Comparison of ENCODE assay signal across 8 cellular contexts in the genomic region with DNA sequence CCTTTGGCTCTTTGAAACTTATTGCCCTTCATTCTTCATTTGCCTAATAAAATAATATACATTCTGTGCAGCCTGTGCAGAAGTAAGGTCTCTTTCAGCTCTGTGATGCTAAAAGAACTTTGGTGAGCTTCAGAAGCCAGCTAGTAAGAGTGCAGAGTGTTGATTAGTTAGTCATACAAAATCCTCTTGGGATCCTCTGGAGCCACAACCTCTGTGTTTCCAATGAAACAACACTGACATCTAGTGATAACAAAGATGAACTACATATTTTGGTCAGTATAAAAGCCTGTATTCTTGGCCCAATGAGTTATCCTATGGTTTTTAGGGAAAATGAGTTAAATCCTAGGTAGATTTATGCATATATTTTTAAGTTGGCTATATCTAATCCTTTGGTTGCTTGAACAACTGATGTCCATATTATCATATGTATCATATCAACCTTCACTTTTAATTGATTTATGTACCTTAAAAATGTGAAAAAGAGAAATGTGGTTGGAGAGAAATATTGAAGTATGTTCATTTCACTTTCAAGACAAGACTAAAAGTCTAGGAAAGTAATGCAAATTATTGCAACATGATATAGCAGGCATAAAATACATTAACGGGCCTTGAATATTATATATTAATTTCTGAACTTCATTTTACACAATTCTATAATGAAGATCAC.
DNase-seq lines count a peak whose midpoint lies in the region; ATAC-seq and TF ChIP-seq lines count a peak whose summit lies in the region.

No MANE protein-coding gene starts in this region.

- H3K36me3 ChIP-seq in breast epithelium, result no peaks in the 10 kb centered on the region
- H3K36me3 ChIP-seq in kidney epithelial cell (ENCODE audit: control insufficient read depth, insufficient read depth, low read length), result no peaks in the 10 kb centered on the region
- no peaks in the 10 kb centered on the region for H3K36me3 ChIP-seq in uterus

- peak; percentile 72 for ATAC-seq in GM19372 (IDR thresholded peaks at IDR 0.05; ENCODE audit: low read depth, unreplicated experiment)
- ATAC-seq in HG03442 (IDR thresholded peaks at IDR 0.05; ENCODE audit: unreplicated experiment), result peak; percentile 93

- H3K27me3 ChIP-seq in breast epithelium, result no peaks in the 10 kb centered on the region
- H3K27me3 ChIP-seq in kidney epithelial cell (ENCODE audit: control insufficient read depth, insufficient read depth, low read length), result no peaks in the 10 kb centered on the region
- no peaks in the 10 kb centered on the region for H3K27me3 ChIP-seq in uterus

- H3K9me3 ChIP-seq in breast epithelium (no peaks in the 10 kb centered on the region), uterus (no peaks in the 10 kb centered on the region)

- intact Hi-C loops in breast epithelium (cut with DNase I; ENCODE audit: low total_unique reads), result no loop called here
- intact Hi-C loops in uterus (cut with DNase I; ENCODE audit: low total_unique reads), result no loop called here

- peak; percentile 16 to 71 (median 58) for TF ChIP-seq CTCF in breast epithelium (IDR thresholded peaks at IDR 0.05)
- TF ChIP-seq CTCF in kidney epithelial cell (IDR thresholded peaks at IDR 0.05; ENCODE audit: insufficient read depth, low read length, poor library complexity, severe bottlenecking), result peak; percentile 58
- peak; percentile 45 to 57 (median 52) for TF ChIP-seq CTCF in uterus (IDR thresholded peaks at IDR 0.05)

- DNase-seq in DMS114 treated with DMSO at 0.1 percent for 48 hours (lab: John Stamatoyannopoulos, UW; ENCODE audit: unreplicated experiment) (peak; percentile 60), NCI-H510A treated with DMSO at 0.1 percent for 48 hours (lab: John Stamatoyannopoulos, UW) (peak; percentile 75), breast epithelium (ENCODE audit: low spot score in 2 of 2) (no peak), kidney epithelial cell (ENCODE audit: low read depth) (no peak), uterus (no peak), T-helper 9 cell (no peak)

- H3K4me3 ChIP-seq in breast epithelium (no peak overlapping the region), kidney epithelial cell (ENCODE audit: low read depth, low read length) (no peak overlapping the region), uterus (no peak overlapping the region)

- no peak overlapping the region for H3K27ac ChIP-seq in breast epithelium
- no peak overlapping the region for H3K27ac ChIP-seq in uterus

- H3K4me1 ChIP-seq in breast epithelium, result no peaks in the 10 kb centered on the region
- no peaks in the 10 kb centered on the region for H3K4me1 ChIP-seq in uterus

- TF ChIP-seq POLR2A in breast epithelium (IDR thresholded peaks at IDR 0.05), result no peak
- no peak for TF ChIP-seq POLR2A in uterus (IDR thresholded peaks at IDR 0.05)

Comparison
In these comparisons a context has a peak if more than half of its experiments do, and no peak if none do; other contexts are left out.
1. DNase-seq: peak in DMS114 treated with DMSO at 0.1 percent for 48 hours (single experiment) and NCI-H510A treated with DMSO at 0.1 percent for 48 hours (single experiment); none in breast epithelium (0 of 2), kidney epithelial cell (single experiment), uterus (0 of 2) and T-helper 9 cell (single experiment).
2. Peak in every context shown above with its lines, with median percentiles within 50 percentile points of each other: CTCF ChIP-seq.